ENCODE assay signal across 8 cellular contexts in the genomic region with DNA sequence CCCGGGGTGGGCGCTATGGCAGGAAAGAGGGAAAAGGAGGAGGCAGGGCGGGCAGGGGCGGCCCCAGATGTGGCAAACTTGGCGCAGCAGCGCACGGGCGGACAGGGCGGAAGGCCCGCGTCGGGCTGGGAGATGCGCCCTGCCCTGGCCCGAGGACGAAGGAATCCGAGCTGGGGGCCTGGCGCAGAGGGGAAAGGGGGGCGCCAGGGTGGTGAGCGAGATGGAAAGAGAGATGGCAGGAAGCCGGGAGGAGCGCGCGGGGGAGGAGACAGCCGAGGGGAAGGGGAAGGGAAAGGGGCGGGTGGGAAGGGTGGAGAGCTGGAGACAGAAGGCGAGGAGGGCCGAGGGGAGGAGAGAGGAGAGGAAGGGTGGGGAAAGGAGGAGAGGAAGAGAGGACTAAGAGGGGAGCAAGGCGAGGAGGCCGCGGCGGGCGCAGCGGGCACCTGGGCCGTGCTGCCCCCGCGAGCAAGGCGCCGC. TPM values are rescaled to one million over a fixed set of nuclear protein-coding genes. Genes with fewer than 3 reads are reported as not detected.
DNase-seq lines count a peak whose midpoint lies in the region; ATAC-seq and TF ChIP-seq lines count a peak whose summit lies in the region.

A gene (plus strand): TSS at position 380 of the 477 bp plus-strand sequence. CDS start 147 bp downstream, outside the sequence.

- H3K27ac Mint-ChIP-seq in Caco-2 (ENCODE audit: unreplicated experiment) = peak within 1 kb of the TSS; percentile 91
- peak within 1 kb of the TSS; percentile 98 for H3K27ac Mint-ChIP-seq in chondrocyte (ENCODE audit: unreplicated experiment)
- H3K27ac Mint-ChIP-seq in stimulated activated naive B cell treated with anti-CD40 and anti-IgM and Interleukin-4, amounts not matched to agents 10 μg/mL and 1 μg/mL and 100 μg/mL, for 72 hours = peak within 1 kb of the TSS; percentile 97

- BruUV-seq in Caco-2 (replicated peaks; lab: Mats Ljungman, UMichigan) (no TSS peak), Panc1 (replicated peaks; lab: Mats Ljungman, UMichigan) (no TSS peak)

- H3K27me3 Mint-ChIP-seq in Caco-2 (ENCODE audit: insufficient read depth, unreplicated experiment) (no peaks in the 10 kb centered on the region), chondrocyte (ENCODE audit: low read depth) (no peaks in the 10 kb centered on the region)
- peaks cover 29 to 42% of the 10 kb centered on the region in 2 donors for H3K27me3 Mint-ChIP-seq in stimulated activated naive B cell treated with anti-CD40 and anti-IgM and Interleukin-4, amounts not matched to agents 10 μg/mL and 1 μg/mL and 100 μg/mL, for 72 hours

- peak within 1 kb of the TSS; percentile 88 for H3K27ac ChIP-seq in Panc1 (ENCODE audit: low read length)

- in situ Hi-C loops in Panc1 (cut with HindIII; ENCODE audit: low pct_unique_long_range_greater_than_20kb, low sequenced_read_pairs) = no loop called here

- H3K36me3 ChIP-seq in Caco-2 (ENCODE audit: control insufficient read depth, insufficient read depth, low read length) (no peaks in the 10 kb centered on the region), Panc1 (ENCODE audit: control insufficient read depth, insufficient read depth, low read length) (0 out of 2 replicates have a peak, but pooled peaks cover 4% of the 10 kb centered on the region)

- no peaks in the 10 kb centered on the region for H3K9me3 Mint-ChIP-seq in Caco-2 (ENCODE audit: unreplicated experiment)
- peaks cover 2% of the 10 kb centered on the region for H3K9me3 Mint-ChIP-seq in chondrocyte (ENCODE audit: low read depth)
- H3K9me3 Mint-ChIP-seq in stimulated activated naive B cell treated with anti-CD40 and anti-IgM and Interleukin-4, amounts not matched to agents 10 μg/mL and 1 μg/mL and 100 μg/mL, for 72 hours = no peaks in the 10 kb centered on the region

- H3K4me3 Mint-ChIP-seq in Caco-2 (ENCODE audit: unreplicated experiment) (peak within 1 kb of the TSS; percentile 92), chondrocyte (ENCODE audit: unreplicated experiment) (peak within 1 kb of the TSS; percentile 99)
- H3K4me3 Mint-ChIP-seq in stimulated activated naive B cell treated with anti-CD40 and anti-IgM and Interleukin-4, amounts not matched to agents 10 μg/mL and 1 μg/mL and 100 μg/mL, for 72 hours = peak within 1 kb of the TSS; percentile 95 to 98

- POLR2A ChIA-PET in Caco-2 (lab: Charles Lee) (interaction anchor here (0.6 to 2.6 kb wide), 7 partner anchors 11 to 49 kb away, joined by 3 to 20 read pairs (median 9); a partner anchor contains a TSS), HEK293T (lab: Yijun Ruan, JAX) (interaction anchor here (0.7 to 4.2 kb wide), 12 partner anchors 9 to 62 kb away, joined by 3 to 63 read pairs (median 7); a partner anchor contains a TSS), Panc1 (lab: Charles Lee) (interaction anchor here (0.5 kb wide), 1 partner anchor 288 kb away, joined by 4 read pairs; no protein-coding TSS in a partner anchor)

- peaks cover 24% of the 10 kb centered on the region for H3K4me1 ChIP-seq in Caco-2
- peaks cover 21% of the 10 kb centered on the region for H3K4me1 ChIP-seq in Panc1 (ENCODE audit: control insufficient read depth, insufficient read depth, low read length)

- peaks cover 18% of the 10 kb centered on the region for H3K4me1 Mint-ChIP-seq in Caco-2 (ENCODE audit: low read depth, unreplicated experiment)
- H3K4me1 Mint-ChIP-seq in chondrocyte (ENCODE audit: low read depth) = peaks cover 67% of the 10 kb centered on the region
- peaks cover 13 to 31% of the 10 kb centered on the region in 2 donors for H3K4me1 Mint-ChIP-seq in stimulated activated naive B cell treated with anti-CD40 and anti-IgM and Interleukin-4, amounts not matched to agents 10 μg/mL and 1 μg/mL and 100 μg/mL, for 72 hours

- H3K4me3 ChIP-seq in Caco-2 (ENCODE audit: low read depth, low read length) (peak within 1 kb of the TSS; percentile 89), Panc1 (ENCODE audit: low read depth in 2 of 2, low read length in 2 of 2) (peak within 1 kb of the TSS; percentile 73 to 74)

- H3K27me3 ChIP-seq in Caco-2 (replicated peaks; ENCODE audit: control insufficient read depth, insufficient read depth, low read length) = no peaks in the 10 kb centered on the region
- no peaks in the 10 kb centered on the region for H3K27me3 ChIP-seq in Panc1 (ENCODE audit: control insufficient read depth, insufficient read depth, low read length)

- intact Hi-C loops in Caco-2 (cut with micrococcal nuclease; ENCODE audit: unreplicated experiment) = no loop called here
- intact Hi-C loops in Panc1 (cut with micrococcal nuclease; ENCODE audit: unreplicated experiment) = no loop called here

- CTCF ChIA-PET in Caco-2 (lab: Charles Lee) (interaction anchor here (0.5 to 2.7 kb wide), 10 partner anchors 10 to 40 kb away, joined by 3 to 15 read pairs (median 4); a partner anchor contains a TSS), HEK293T (lab: Yijun Ruan, JAX) (interaction anchor here (0.7 to 2.1 kb wide), 6 partner anchors 10 to 39 kb away, joined by 3 to 13 read pairs (median 4); no protein-coding TSS in a partner anchor), Panc1 (lab: Charles Lee) (interaction anchor here (0.6 kb wide), 2 partner anchors 23 to 449 kb away, joined by 5 read pairs; no protein-coding TSS in a partner anchor)

- TF ChIP-seq CTCF in Caco-2 (IDR thresholded peaks at IDR 0.05; ENCODE audit: insufficient read depth in 1 of 2, low read depth in 1 of 2, low read length in 1 of 2, severe bottlenecking in 1 of 2, unreplicated experiment in 1 of 2) = no peak
- no peak for TF ChIP-seq CTCF in Panc1 (IDR thresholded peaks at IDR 0.05)
- no peak for TF ChIP-seq CTCF in chondrocyte (IDR thresholded peaks at IDR 0.05)

- no peaks in the 10 kb centered on the region for H3K9me3 ChIP-seq in Caco-2
- no peaks in the 10 kb centered on the region for H3K9me3 ChIP-seq in Panc1 (ENCODE audit: control insufficient read depth, insufficient read depth, low read depth, low read length)

- DNase-seq in Caco-2 = peak; percentile 49 to 70
- peak; percentile 71 for DNase-seq in HEK293T (ENCODE audit: extremely low spot score)
- DNase-seq in Panc1 (ENCODE audit: low read depth, low spot score) = no peak
- no peak for DNase-seq in chondrocyte (ENCODE audit: low spot score)
- DNase-seq in kidney tubule cell (ENCODE audit: low spot score) = peak; percentile 72
- DNase-seq in stimulated activated naive B cell treated with anti-CD40 and anti-IgM and Interleukin-4, amounts not matched to agents 10 μg/mL and 1 μg/mL and 100 μg/mL, for 72 hours = no peak

- ATAC-seq in Panc1 (peak; percentile 81), HG03457 (IDR thresholded peaks at IDR 0.05; ENCODE audit: unreplicated experiment) (no peak), HG03442 (IDR thresholded peaks at IDR 0.05; ENCODE audit: unreplicated experiment) (no peak)
- no peak for ATAC-seq in stimulated activated naive B cell treated with anti-CD40 and anti-IgM and Interleukin-4, amounts not matched to agents 10 μg/mL and 1 μg/mL and 100 μg/mL, for 72 hours (replicated peaks)

- H3K36me3 Mint-ChIP-seq in Caco-2 (ENCODE audit: insufficient read depth, unreplicated experiment) (peaks cover 21% of the 10 kb centered on the region), chondrocyte (ENCODE audit: low read depth) (peaks cover 17% of the 10 kb centered on the region)
- peaks cover 0 to 1% of the 10 kb centered on the region in 2 donors for H3K36me3 Mint-ChIP-seq in stimulated activated naive B cell treated with anti-CD40 and anti-IgM and Interleukin-4, amounts not matched to agents 10 μg/mL and 1 μg/mL and 100 μg/mL, for 72 hours

TF ChIP-seq in HEK293T, 16 proteins besides CTCF, POLR2A, EP300 and RAD21:
- no peak for TF ChIP-seq ARNT (IDR thresholded peaks at IDR 0.05)
- TF ChIP-seq HDGF (IDR thresholded peaks at IDR 0.05; ENCODE audit: borderline replicate concordance) = 0 out of 2 replicates have a peak, but pooled peaks have one; percentile 19
- no peak for TF ChIP-seq LEF1 (IDR thresholded peaks at IDR 0.05; ENCODE audit: borderline replicate concordance)
- no peak for TF ChIP-seq CTBP1 (IDR thresholded peaks at IDR 0.05; ENCODE audit: borderline replicate concordance)
- TF ChIP-seq ZNF384 (IDR thresholded peaks at IDR 0.05) = no peak
- no peak; the same call in 1 of the 2 replicates for TF ChIP-seq L3MBTL2 (conservative IDR thresholded peaks at IDR 0.05)
- TF ChIP-seq, protein P1, sequence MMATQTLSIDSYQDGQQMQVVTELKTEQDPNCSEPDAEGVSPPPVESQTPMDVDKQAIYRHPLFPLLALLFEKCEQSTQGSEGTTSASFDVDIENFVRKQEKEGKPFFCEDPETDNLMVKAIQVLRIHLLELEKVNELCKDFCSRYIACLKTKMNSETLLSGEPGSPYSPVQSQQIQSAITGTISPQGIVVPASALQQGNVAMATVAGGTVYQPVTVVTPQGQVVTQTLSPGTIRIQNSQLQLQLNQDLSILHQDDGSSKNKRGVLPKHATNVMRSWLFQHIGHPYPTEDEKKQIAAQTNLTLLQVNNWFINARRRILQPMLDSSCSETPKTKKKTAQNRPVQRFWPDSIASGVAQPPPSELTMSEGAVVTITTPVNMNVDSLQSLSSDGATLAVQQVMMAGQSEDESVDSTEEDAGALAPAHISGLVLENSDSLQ (IDR thresholded peaks at IDR 0.05) = no peak
- no peak for TF ChIP-seq SUZ12 (IDR thresholded peaks at IDR 0.05)

RNA-seq across cellular contexts. Expression of the gene that starts here (rescaled TPM):
- 19.6 and 22.6 TPM in 2 replicates for total RNA-seq in Caco-2 (2022)
- 53.1 TPM for total RNA-seq in Panc1 (2021; ENCODE audit: unreplicated experiment)
- 58.1 TPM for polyA plus RNA-seq in Panc1 (2012; ENCODE audit: insufficient read length)
- total RNA-seq in chondrocyte = 133 to 150 TPM (median 143 TPM) in 3 replicates

Comparison
In these comparisons a context has a peak if more than half of its experiments do, and no peak if none do; other contexts are left out.
1. DNase-seq: peak in Caco-2 (2 of 2), HEK293T (single experiment) and kidney tubule cell (single experiment); none in Panc1 (single experiment), chondrocyte (single experiment) and stimulated activated naive B cell treated with anti-CD40 and anti-IgM and Interleukin-4, amounts not matched to agents 10 μg/mL and 1 μg/mL and 100 μg/mL, for 72 hours (single experiment).
2. Peak in every context shown above with its lines, with median percentiles within 50 percentile points of each other: H3K27ac Mint-ChIP-seq and H3K4me3 Mint-ChIP-seq.